22 cellular contexts compared by ENCODE assay signal in the genomic region with DNA sequence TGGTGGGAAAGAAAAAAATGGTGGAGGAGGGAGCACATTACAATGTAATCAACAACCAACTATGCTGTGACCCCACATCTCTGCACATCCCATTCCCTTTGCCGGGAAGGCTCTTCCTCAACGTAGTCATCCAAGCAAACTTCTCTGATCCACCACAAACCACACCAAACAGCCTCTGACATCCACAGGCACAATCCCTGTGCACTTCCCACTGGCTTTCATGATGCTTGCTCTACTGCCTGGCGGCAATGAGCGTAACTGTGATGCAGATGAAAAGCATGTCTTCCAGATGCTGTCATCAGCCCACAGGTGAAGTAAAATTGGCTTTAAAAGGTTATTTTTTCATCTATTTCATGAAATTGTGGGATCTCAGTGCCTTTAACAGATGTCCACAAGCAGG.
DNase-seq lines count a peak whose midpoint lies in the region; ATAC-seq and TF ChIP-seq lines count a peak whose summit lies in the region.
"Had no signal": no experiment of that assay in that cellular context is flagged by ENCODE, and none has a peak within 500 bp of the region (broad histone marks: within the 10 kb centered on the region; RNA-seq: fewer than 3 reads in every experiment).

No MANE protein-coding gene starts in this region.

- no peaks in the 10 kb centered on the region for H3K9me3 Mint-ChIP-seq in GM23338
- H3K9me3 Mint-ChIP-seq: CD4-positive, alpha-beta memory T cell; naive thymus-derived CD4-positive, alpha-beta T cell; stimulated activated naive CD8-positive, alpha-beta T cell treated with anti-CD3 and anti-CD28 coated beads, Interleukin-15, Interleukin-2, amounts not matched to agents 100 ng/mL and 50 ng/mL, for 24 hours had no signal

- CTCF ChIA-PET in AG04450 (lab: Charles Lee): no interaction called here

- no peaks in the 10 kb centered on the region for H4K20me1 ChIP-seq in GM23248 (ENCODE audit: insufficient read depth)
- no peaks in the 10 kb centered on the region for H4K20me1 ChIP-seq in GM23338 (replicated peaks; ENCODE audit: insufficient read depth)

- H3F3A ChIP-seq in GM23248 (ENCODE audit: insufficient read depth) (peaks cover 49% of the 10 kb centered on the region), GM23338 (replicated peaks; ENCODE audit: low read depth) (no peaks in the 10 kb centered on the region)

- no peaks in the 10 kb centered on the region for H3K27me3 Mint-ChIP-seq in GM23338 (ENCODE audit: insufficient read depth, low read depth, poor library complexity)
- H3K27me3 Mint-ChIP-seq: CD4-positive, alpha-beta memory T cell; naive thymus-derived CD4-positive, alpha-beta T cell; stimulated activated naive CD8-positive, alpha-beta T cell treated with anti-CD3 and anti-CD28 coated beads, Interleukin-15, Interleukin-2, amounts not matched to agents 100 ng/mL and 50 ng/mL, for 24 hours had no signal

- TF ChIP-seq CTCF in AG04450 (IDR thresholded peaks at IDR 0.05; ENCODE audit: low read depth, low read length) (no peak), GM23338 (conservative IDR thresholded peaks at IDR 0.05; ENCODE audit: low read depth in 2 of 2) (no peak)

- H2AFZ ChIP-seq in GM23248 (0 out of 2 replicates have a peak overlapping the region, but pooled peaks have one; percentile 7), GM23338 (no peak overlapping the region)

- in situ Hi-C loops in GM23248 (cut with MboI): no loop called here

- 20 to 34% methylated on average over 4 of the region's 4 CpGs for WGBS in GM23248 (ENCODE audit: low coverage in 1 of 2, low lambda C conversion rate in 2 of 2, missing lambda C conversion rate in 2 of 2), 2 experiments

- H3K9ac ChIP-seq in GM23248: peak overlapping the region; percentile 45; the same call in 1 of the 2 replicates

- H3K4me1 ChIP-seq in GM23248 (ENCODE audit: insufficient read depth) (peaks cover 52% of the 10 kb centered on the region), GM23338 (ENCODE audit: insufficient read depth) (no peaks in the 10 kb centered on the region)

- peak overlapping the region; percentile 16 for H3K4me2 ChIP-seq in GM23248 (ENCODE audit: unreplicated experiment)
- no peak overlapping the region for H3K4me2 ChIP-seq in GM23338

- ATAC-seq in GM23338 (no peak), GM18498 (IDR thresholded peaks at IDR 0.05; ENCODE audit: unreplicated experiment) (no peak)
- ATAC-seq: heart right ventricle; naive thymus-derived CD4-positive, alpha-beta T cell; upper lobe of right lung had no signal

- peak; percentile 77 for DNase-seq in AG04450 (ENCODE audit: low read depth, low spot score)
- peak; percentile 92 for DNase-seq in GM23248
- DNase-seq in astrocyte of the hippocampus (ENCODE audit: low read depth, low spot score): peak; percentile 73
- DNase-seq in iris pigment epithelial cell (ENCODE audit: low read depth): peak; percentile 56
- DNase-seq in GM23338 (ENCODE audit: low spot score): no peak
- no peak for DNase-seq in SIG-M5 treated with dmso at 0.1 percent for 504 hours (lab: John Stamatoyannopoulos, UW; ENCODE audit: unreplicated experiment)
- DNase-seq in cardiac septum (ENCODE audit: low spot score): no peak
- DNase-seq: activated CD4-positive, alpha-beta T cell treated with anti-CD3 and anti-CD28 coated beads for 48 hours; CD4-positive, alpha-beta memory T cell; cerebellar nuclear complex; DMS53; effector memory CD4-positive, alpha-beta T cell; esophagus squamous epithelium; heart right ventricle; naive thymus-derived CD4-positive, alpha-beta T cell; NCI-H1417; NCI-H526 treated with DMSO at 0.1 percent for 48 hours; posterior cingulate gyrus; upper lobe of right lung had no signal

- intact Hi-C loops in cardiac septum (cut with DNase I): loop anchor here (5.0 kb wide), 1 partner anchor 80 kb away; no protein-coding TSS in a partner anchor

- H3K9me3 ChIP-seq in AG04450 (ENCODE audit: control insufficient read depth, insufficient read depth, low read length) (peaks cover under 1% of the 10 kb centered on the region; the same call in 1 of the 2 replicates), GM23248 (ENCODE audit: low read depth) (no peaks in the 10 kb centered on the region)
- H3K9me3 ChIP-seq: esophagus squamous epithelium, heart right ventricle, upper lobe of right lung had no signal

- no peaks in the 10 kb centered on the region for H3K4me1 Mint-ChIP-seq in GM23338
- H3K4me1 Mint-ChIP-seq: CD4-positive, alpha-beta memory T cell had no signal

- H3K79me2 ChIP-seq in GM23248 (ENCODE audit: insufficient read depth): no peaks in the 10 kb centered on the region
- H3K79me2 ChIP-seq in GM23338 (replicated peaks; ENCODE audit: insufficient read depth): no peaks in the 10 kb centered on the region

- H3K27me3 ChIP-seq in AG04450 (ENCODE audit: control insufficient read depth, insufficient read depth, low read length) (no peaks in the 10 kb centered on the region), GM23248 (replicated peaks; ENCODE audit: insufficient read depth) (no peaks in the 10 kb centered on the region), GM23338 (ENCODE audit: insufficient read depth) (no peaks in the 10 kb centered on the region)
- H3K27me3 ChIP-seq: esophagus squamous epithelium, heart right ventricle, upper lobe of right lung had no signal

- no peak overlapping the region for H3K4me3 Mint-ChIP-seq in GM23338
- H3K4me3 Mint-ChIP-seq: CD4-positive, alpha-beta memory T cell; naive thymus-derived CD4-positive, alpha-beta T cell; stimulated activated naive CD8-positive, alpha-beta T cell treated with anti-CD3 and anti-CD28 coated beads, Interleukin-15, Interleukin-2, amounts not matched to agents 100 ng/mL and 50 ng/mL, for 24 hours had no signal

- no peak overlapping the region for H3K27ac Mint-ChIP-seq in GM23338
- H3K27ac Mint-ChIP-seq: naive thymus-derived CD4-positive, alpha-beta T cell; stimulated activated naive CD8-positive, alpha-beta T cell treated with anti-CD3 and anti-CD28 coated beads, Interleukin-15, Interleukin-2, amounts not matched to agents 100 ng/mL and 50 ng/mL, for 24 hours had no signal

- H3K4me3 ChIP-seq in AG04450 (ENCODE audit: low read depth, low read length) (no peak overlapping the region), GM23248 (no peak overlapping the region), GM23338 (no peak overlapping the region)
- H3K4me3 ChIP-seq: esophagus squamous epithelium, heart right ventricle, lung, upper lobe of right lung had no signal

- H3K36me3 Mint-ChIP-seq in GM23338 (ENCODE audit: low read depth): no peaks in the 10 kb centered on the region

- H3K27ac ChIP-seq in AG04450 (ENCODE audit: low read depth, low read length): peak overlapping the region; percentile 71
- peak overlapping the region; percentile 88 for H3K27ac ChIP-seq in GM23248
- H3K27ac ChIP-seq in GM23338 (ENCODE audit: low read depth): no peak overlapping the region
- H3K27ac ChIP-seq: esophagus squamous epithelium, upper lobe of right lung had no signal

- H3K9me2 ChIP-seq in GM23248 (ENCODE audit: insufficient read depth): no peaks in the 10 kb centered on the region
- H3K9me2 ChIP-seq in GM23338 (ENCODE audit: insufficient read depth): no peaks in the 10 kb centered on the region; the same call in 1 of the 2 replicates

- no peaks in the 10 kb centered on the region for H3K36me3 ChIP-seq in GM23248 (ENCODE audit: low read depth)
- no peaks in the 10 kb centered on the region for H3K36me3 ChIP-seq in GM23338 (ENCODE audit: insufficient read depth)
- H3K36me3 ChIP-seq: esophagus squamous epithelium, heart right ventricle, upper lobe of right lung had no signal

- POLR2A ChIA-PET in AG04450 (lab: Yijun Ruan, JAX): no interaction called here

TF ChIP-seq in GM23338, 12 proteins besides CTCF, POLR2A, EP300 and RAD21 (continues in another document):
- TF ChIP-seq JUNB (IDR thresholded peaks at IDR 0.05; ENCODE audit: unreplicated experiment) (no peak), REST (IDR thresholded peaks at IDR 0.05; ENCODE audit: unreplicated experiment) (no peak), CREB1 (CRISPR knock-in tag; IDR thresholded peaks at IDR 0.05; ENCODE audit: low read depth) (no peak), STAT1 (IDR thresholded peaks at IDR 0.05; ENCODE audit: unreplicated experiment) (no peak), EZH2 (IDR thresholded peaks at IDR 0.05; ENCODE audit: low read depth, unreplicated experiment) (no peak), ZNF331 (CRISPR knock-in tag; IDR thresholded peaks at IDR 0.05; ENCODE audit: low read depth) (no peak), EZH2phosphoT487 (IDR thresholded peaks at IDR 0.05; ENCODE audit: unreplicated experiment) (no peak), NANOG (IDR thresholded peaks at IDR 0.05; ENCODE audit: borderline replicate concordance) (no peak), POLR2AphosphoS5 (IDR thresholded peaks at IDR 0.05; ENCODE audit: low read depth) (no peak)

Comparison
In these comparisons a context has a peak if more than half of its experiments do, and no peak if none do; other contexts are left out.
1. DNase-seq: peak in AG04450 (single experiment), GM23248 (single experiment), astrocyte of the hippocampus (single experiment) and iris pigment epithelial cell (single experiment); none in GM23338 (single experiment), SIG-M5 treated with dmso at 0.1 percent for 504 hours (single experiment) and cardiac septum (single experiment).